Comparison of ENCODE assay signal across 19 cellular contexts in genomic region chr7:121113288-121113687, GRCh38.
A peak's percentile ranks its signal among the peaks of the same experiment; 100 is the strongest.
DNase-seq lines count a peak whose midpoint lies in the region; ATAC-seq and TF ChIP-seq lines count a peak whose summit lies in the region.
"Had no signal": no experiment of that assay in that cellular context is flagged by ENCODE, and none has a peak within 500 bp of the region (broad histone marks: within the 10 kb centered on the region; RNA-seq: fewer than 3 reads in every experiment).

No MANE protein-coding gene starts in this region.

- DNase-seq in AG08396 (ENCODE audit: low spot score) = peak; percentile 12
- DNase-seq in adipocyte (ENCODE audit: low read depth) = peak; percentile 41
- peak; percentile 67 to 78 for DNase-seq in foreskin keratinocyte
- no peak for DNase-seq in upper lobe of left lung
- no peak for DNase-seq in retina
- DNase-seq in NOMO-1 treated with DMSO at 0.1 percent for 48 hours (lab: John Stamatoyannopoulos, UW; ENCODE audit: unreplicated experiment) = no peak
- DNase-seq in lower leg skin (ENCODE audit: low spot score in 2 of 2) = no peak
- DNase-seq: activated CD4-positive, alpha-beta T cell treated with anti-CD3 and anti-CD28 coated beads, Interleukin-2, amount 50 U/mL, for 48 hours; activated effector memory CD4-positive, alpha-beta T cell treated with Interleukin-2 at 50 U/mL for 16 hours; CD4-positive, CD25-positive, alpha-beta regulatory T cell; GDM1; heart left ventricle; NCI-H1694; NCI-H526; RPMI8226; substantia nigra; T-helper 9 cell had no signal

- H3K27me3 ChIP-seq in adipocyte (replicated peaks; ENCODE audit: control insufficient read depth, insufficient read depth, low read length) = no peaks in the 10 kb centered on the region
- no peaks in the 10 kb centered on the region for H3K27me3 ChIP-seq in foreskin keratinocyte
- H3K27me3 ChIP-seq in upper lobe of left lung = no peaks in the 10 kb centered on the region
- H3K27me3 ChIP-seq: heart left ventricle had no signal

- H3K9ac ChIP-seq in adipocyte (ENCODE audit: low read length) = no peak overlapping the region

- TF ChIP-seq CTCF in HEK293 (tag by site-specific recombination; IDR thresholded peaks at IDR 0.05) (no peak), foreskin keratinocyte (conservative IDR thresholded peaks at IDR 0.05) (no peak), upper lobe of left lung (IDR thresholded peaks at IDR 0.05) (no peak), lower leg skin (IDR thresholded peaks at IDR 0.05) (no peak)

- no peak for TF ChIP-seq EP300 in upper lobe of left lung (IDR thresholded peaks at IDR 0.05)

- CTCF ChIA-PET in HEK293 (lab: Yijun Ruan, JAX) = interaction anchor here (1.5 kb wide), 1 partner anchor 126 kb away, joined by 4 read pairs; no protein-coding TSS in a partner anchor

- ATAC-seq in foreskin keratinocyte (peak; percentile 86), upper lobe of left lung (ENCODE audit: low FRiP score in 2 of 2) (no peak)
- ATAC-seq: heart left ventricle, WTC11 had no signal

- H3K36me3 ChIP-seq in HEK293 (ENCODE audit: control insufficient read depth in 2 of 2, insufficient read depth in 1 of 2, low read length in 2 of 2) (no peaks in the 10 kb centered on the region), adipocyte (ENCODE audit: control insufficient read depth, insufficient read depth, low read length, severe bottlenecking) (no peaks in the 10 kb centered on the region), upper lobe of left lung (no peaks in the 10 kb centered on the region)

- H3K4me1 ChIP-seq in HEK293 (ENCODE audit: control insufficient read depth, insufficient read depth, low read length) = no peaks in the 10 kb centered on the region
- peaks cover 6% of the 10 kb centered on the region for H3K4me1 ChIP-seq in adipocyte (ENCODE audit: control insufficient read depth, insufficient read depth, low read length)
- peaks cover 9% of the 10 kb centered on the region for H3K4me1 ChIP-seq in foreskin keratinocyte
- H3K4me1 ChIP-seq in upper lobe of left lung = no peaks in the 10 kb centered on the region
- H3K4me1 ChIP-seq: heart left ventricle had no signal

- TF ChIP-seq POLR2A in upper lobe of left lung (IDR thresholded peaks at IDR 0.05) = no peak
- no peak for TF ChIP-seq POLR2A in lower leg skin (IDR thresholded peaks at IDR 0.05)

- POLR2A ChIA-PET in HEK293 (lab: Yijun Ruan, JAX) = no interaction called here

- H3K9me3 ChIP-seq in HEK293 (ENCODE audit: control insufficient read depth, insufficient read depth, low read depth, low read length) (no peaks in the 10 kb centered on the region), adipocyte (ENCODE audit: control insufficient read depth, low read length) (no peaks in the 10 kb centered on the region), upper lobe of left lung (no peaks in the 10 kb centered on the region)
- H3K9me3 ChIP-seq: heart left ventricle had no signal

- H3K27ac ChIP-seq in HEK293 (ENCODE audit: extremely low read depth, low read depth, low read length) (no peak overlapping the region), foreskin keratinocyte (no peak overlapping the region), upper lobe of left lung (no peak overlapping the region)
- H3K27ac ChIP-seq: heart left ventricle had no signal

- intact Hi-C loops in lower leg skin (cut with DNase I; ENCODE audit: low total_unique reads) = no loop called here

- H3K4me3 ChIP-seq in HEK293 (ENCODE audit: low read depth, low read length) (no peak overlapping the region), adipocyte (ENCODE audit: low read length) (no peak overlapping the region), upper lobe of left lung (no peak overlapping the region), lower leg skin (ENCODE audit: low read depth, poor library complexity, severe bottlenecking) (no peak overlapping the region)
- H3K4me3 ChIP-seq: heart left ventricle had no signal

TF ChIP-seq in HEK293, 187 proteins besides CTCF, POLR2A, EP300 and RAD21:
- no peak for TF ChIP-seq ZNF175 (tag by site-specific recombination; IDR thresholded peaks at IDR 0.05)
- TF ChIP-seq PRDM1 (tag by site-specific recombination; IDR thresholded peaks at IDR 0.05) = peak; percentile 38; the same call in 1 of the 2 replicates
TF ChIP-seq in HEK293: peak in this region for 1.

Comparison
In these comparisons a context has a peak if more than half of its experiments do, and no peak if none do; other contexts are left out.
1. DNase-seq: peak in AG08396 (single experiment), adipocyte (single experiment) and foreskin keratinocyte (2 of 2); none in upper lobe of left lung (0 of 2), retina (single experiment), NOMO-1 treated with DMSO at 0.1 percent for 48 hours (single experiment) and lower leg skin (0 of 2).